8 cellular contexts compared by ENCODE assay signal in the genomic region with DNA sequence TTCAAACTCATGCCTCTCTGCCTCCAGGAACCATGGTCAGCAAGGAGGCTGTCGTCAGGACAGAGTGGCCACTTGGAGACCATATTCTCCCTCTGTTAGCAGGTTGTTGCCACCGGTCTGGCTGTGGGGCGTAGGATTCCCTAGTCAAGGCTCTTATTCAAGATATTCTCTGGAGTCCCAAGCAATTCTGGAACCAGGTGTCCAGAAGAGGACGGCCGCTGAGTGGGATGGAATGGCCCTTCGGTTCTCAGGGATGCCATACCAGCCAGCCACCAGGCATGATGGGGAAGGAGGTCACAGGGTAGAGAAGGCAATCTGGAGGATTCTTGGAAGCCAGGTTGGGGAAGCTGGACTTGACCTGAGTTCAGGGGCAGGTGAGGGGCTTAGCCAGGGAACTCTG.
"Had no signal": no experiment of that assay in that cellular context is flagged by ENCODE, and none has a peak within 500 bp of the region (broad histone marks: within the 10 kb centered on the region; RNA-seq: fewer than 3 reads in every experiment).

No MANE protein-coding gene starts in this region.

- H3K27ac ChIP-seq: HL-60 had no signal

- FAIRE-seq: HepG2, HTR-8/SVneo, K562 had no signal

- H3K27ac Mint-ChIP-seq: IgD-negative memory B cell had no signal

- H3K4me3 ChIP-seq: K562 had no signal

- H3K36me3 Mint-ChIP-seq: IgD-negative memory B cell had no signal

- ATAC-seq: HepG2, K562 had no signal

- DNase-seq: IMR-90, KBM-7, KG1 had no signal
